1 cellular context compared by ENCODE assay signal in the genomic region with DNA sequence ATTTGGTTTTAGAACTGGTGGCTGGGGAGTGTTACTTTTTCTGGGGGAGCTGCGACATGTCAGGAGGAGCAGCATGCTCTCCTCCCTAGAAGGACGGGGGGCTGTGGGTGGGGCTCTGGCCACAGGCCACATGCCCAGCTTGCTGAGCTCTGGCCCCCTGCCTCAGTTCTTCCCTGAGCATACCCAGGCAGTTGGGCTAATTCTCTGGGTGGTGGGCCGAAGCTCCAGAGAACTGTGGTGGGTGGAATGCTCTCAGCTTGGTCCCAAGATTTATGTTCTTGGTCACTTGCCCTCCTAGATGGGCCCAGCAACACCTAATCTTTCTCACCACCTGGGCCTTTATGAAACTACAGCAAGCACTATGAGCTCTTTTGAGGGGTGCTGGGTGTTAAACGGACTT.
TF ChIP-seq lines count a peak whose summit lies in the region.

No MANE protein-coding gene starts in this region.

TF ChIP-seq in GM12878, 131 proteins besides CTCF, POLR2A, EP300 and RAD21:
- no peak for TF ChIP-seq RELB (IDR thresholded peaks at IDR 0.05; ENCODE audit: low read depth)
- TF ChIP-seq, protein P1, sequence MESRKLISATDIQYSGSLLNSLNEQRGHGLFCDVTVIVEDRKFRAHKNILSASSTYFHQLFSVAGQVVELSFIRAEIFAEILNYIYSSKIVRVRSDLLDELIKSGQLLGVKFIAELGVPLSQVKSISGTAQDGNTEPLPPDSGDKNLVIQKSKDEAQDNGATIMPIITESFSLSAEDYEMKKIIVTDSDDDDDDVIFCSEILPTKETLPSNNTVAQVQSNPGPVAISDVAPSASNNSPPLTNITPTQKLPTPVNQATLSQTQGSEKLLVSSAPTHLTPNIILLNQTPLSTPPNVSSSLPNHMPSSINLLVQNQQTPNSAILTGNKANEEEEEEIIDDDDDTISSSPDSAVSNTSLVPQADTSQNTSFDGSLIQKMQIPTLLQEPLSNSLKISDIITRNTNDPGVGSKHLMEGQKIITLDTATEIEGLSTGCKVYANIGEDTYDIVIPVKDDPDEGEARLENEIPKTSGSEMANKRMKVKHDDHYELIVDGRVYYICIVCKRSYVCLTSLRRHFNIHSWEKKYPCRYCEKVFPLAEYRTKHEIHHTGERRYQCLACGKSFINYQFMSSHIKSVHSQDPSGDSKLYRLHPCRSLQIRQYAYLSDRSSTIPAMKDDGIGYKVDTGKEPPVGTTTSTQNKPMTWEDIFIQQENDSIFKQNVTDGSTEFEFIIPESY (IDR thresholded peaks at IDR 0.05) = no peak
